In the genomic region with DNA sequence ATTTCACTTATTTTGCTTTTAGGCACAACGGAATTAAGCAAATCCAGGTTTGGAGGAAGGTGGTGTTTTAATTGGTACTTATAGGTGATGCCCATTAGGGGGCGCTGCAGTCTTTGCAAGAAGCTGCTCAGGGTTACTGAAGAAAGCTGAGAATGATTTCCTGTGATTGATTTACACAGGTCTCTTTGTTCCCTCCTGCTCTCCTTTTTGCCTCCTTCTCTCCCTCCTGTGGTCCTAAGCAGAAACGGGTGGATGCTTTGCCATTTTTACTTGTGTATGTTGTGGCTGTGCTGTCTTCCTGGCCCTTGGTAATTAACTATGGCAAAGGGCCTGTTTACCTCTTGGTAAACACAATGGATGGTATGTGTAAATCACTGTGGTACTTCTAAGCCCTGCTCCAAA, we compare ENCODE assay signal across 9 cellular contexts.
DNase-seq lines count a peak whose midpoint lies in the region; ATAC-seq, FAIRE-seq and TF ChIP-seq lines count a peak whose summit lies in the region.
"Had no signal": no experiment of that assay in that cellular context is flagged by ENCODE, and none has a peak within 500 bp of the region (broad histone marks: within the 10 kb centered on the region; RNA-seq: fewer than 3 reads in every experiment).

No MANE protein-coding gene starts in this region.

- no peaks in the 10 kb centered on the region for H4K20me1 ChIP-seq in keratinocyte (ENCODE audit: control insufficient read depth, extremely low read depth, insufficient read depth, low read length)

- ATAC-seq in GM21723 (IDR thresholded peaks at IDR 0.05; ENCODE audit: unreplicated experiment), result no peak

- FAIRE-seq in bronchial epithelial cell (lab: Jason Lieb, UNC) (no peak), keratinocyte (lab: Jason Lieb, UNC) (no peak)

- no peak overlapping the region for H2AFZ ChIP-seq in keratinocyte (ENCODE audit: control insufficient read depth, low read length)

- no peaks in the 10 kb centered on the region for H3K9me1 ChIP-seq in keratinocyte (ENCODE audit: control insufficient read depth, extremely low read depth, insufficient read depth, low read length)

- no peaks in the 10 kb centered on the region for H3K4me1 ChIP-seq in keratinocyte (ENCODE audit: control insufficient read depth, extremely low read depth, insufficient read depth, low read length)

- H3K4me2 ChIP-seq in keratinocyte (ENCODE audit: control insufficient read depth, extremely low read depth, insufficient read depth, low read depth, low read length), result no peak overlapping the region
- H3K4me2 ChIP-seq: BLaER1 treated with 17β-estradiol and CSF1 and Interleukin-3, amounts not matched to agents 10 nM and 100 nM had no signal

- no peak overlapping the region for H3K4me3 ChIP-seq in WI38 (ENCODE audit: low read depth, low read length)
- H3K4me3 ChIP-seq in bronchial epithelial cell (ENCODE audit: low read depth, low read length), result no peak overlapping the region
- no peak overlapping the region for H3K4me3 ChIP-seq in keratinocyte (ENCODE audit: control insufficient read depth in 2 of 3, extremely low read depth in 1 of 3, insufficient read depth in 2 of 3, low read depth in 1 of 3, low read length in 3 of 3)
- H3K4me3 ChIP-seq: BLaER1 treated with 17β-estradiol and CSF1 and Interleukin-3, amounts not matched to agents 10 nM and 100 nM had no signal

- no peak overlapping the region for H3K27ac ChIP-seq in keratinocyte (ENCODE audit: control insufficient read depth, insufficient read depth, low read length)
- H3K27ac ChIP-seq: BLaER1 treated with 17β-estradiol and CSF1 and Interleukin-3, amounts not matched to agents 10 nM and 100 nM had no signal

- DNase-seq in activated gamma-delta T cell treated with Interleukin-2 at 50 U/mL for 16 hours, result peak; percentile 51
- DNase-seq in activated gamma-delta T cell (lab: John Stamatoyannopoulos, UW), result no peak
- DNase-seq in NCI-H2171 treated with DMSO at 0.1 percent for 48 hours (lab: John Stamatoyannopoulos, UW), result peak; percentile 73
- peak; percentile 53 for DNase-seq in bronchial epithelial cell (ENCODE audit: low read depth)
- peak; percentile 15 for DNase-seq in keratinocyte (ENCODE audit: low read depth, low spot score)
- peak; percentile 44 to 50 for DNase-seq in stimulated activated CD4-positive, alpha-beta T cell treated with anti-CD3 and anti-CD28 coated beads, Interleukin-15, amount 100 ng/mL, for 48 hours (ENCODE audit: low read depth in 2 of 2)

- H3K27me3 ChIP-seq in bronchial epithelial cell (ENCODE audit: control insufficient read depth, insufficient read depth, low read length), result no peaks in the 10 kb centered on the region
- H3K27me3 ChIP-seq in keratinocyte (ENCODE audit: control insufficient read depth, extremely low read depth, insufficient read depth, low read length), result no peaks in the 10 kb centered on the region
- H3K27me3 ChIP-seq: BLaER1 treated with 17β-estradiol and CSF1 and Interleukin-3, amounts not matched to agents 10 nM and 100 nM had no signal

- H3K36me3 ChIP-seq in bronchial epithelial cell (ENCODE audit: control insufficient read depth, insufficient read depth, low read length), result peaks cover 11% of the 10 kb centered on the region
- peaks cover 12 to 26% of the 10 kb centered on the region in 2 experiments for H3K36me3 ChIP-seq in keratinocyte (ENCODE audit: control insufficient read depth in 2 of 2, extremely low read depth in 1 of 2, insufficient read depth in 2 of 2, low read length in 2 of 2)

- dilution Hi-C loops in keratinocyte (cut with MboI; ENCODE audit: extremely low pct_ligation_motif_present, low sequenced_read_pairs), result no loop called here

- no peaks in the 10 kb centered on the region for H3K9me3 ChIP-seq in keratinocyte (ENCODE audit: control insufficient read depth, low read depth, low read length)
- H3K9me3 ChIP-seq: BLaER1 treated with 17β-estradiol and CSF1 and Interleukin-3, amounts not matched to agents 10 nM and 100 nM had no signal

- H3K9ac ChIP-seq in keratinocyte (ENCODE audit: control insufficient read depth, extremely low read depth, insufficient read depth, low read length), result no peak overlapping the region
- H3K9ac ChIP-seq: BLaER1 treated with 17β-estradiol and CSF1 and Interleukin-3, amounts not matched to agents 10 nM and 100 nM had no signal

- TF ChIP-seq CTCF in WI38 (IDR thresholded peaks at IDR 0.05; ENCODE audit: low read depth, low read length) (peak; percentile 58), bronchial epithelial cell (IDR thresholded peaks at IDR 0.05; ENCODE audit: insufficient read depth, low read length, severe bottlenecking) (peak; percentile 80), keratinocyte (optimal IDR thresholded peaks at IDR 0.05 in 1 of 3, IDR thresholded peaks at IDR 0.05 in 1 of 3, conservative IDR thresholded peaks at IDR 0.05 in 1 of 3; ENCODE audit: extremely low read depth in 1 of 3, insufficient read depth in 2 of 3, low read length in 3 of 3) (peak; percentile 65 to 75 (median 69))

- H3K79me2 ChIP-seq in keratinocyte (ENCODE audit: control insufficient read depth, insufficient read depth, low read length), result no peaks in the 10 kb centered on the region
